In genomic region chr12:122356192-122356635, GRCh38 we compare ENCODE assay signal across 9 cellular contexts.
DNase-seq lines count a peak whose midpoint lies in the region; ATAC-seq and TF ChIP-seq lines count a peak whose summit lies in the region.
"Had no signal": no experiment of that assay in that cellular context is flagged by ENCODE, and none has a peak within 500 bp of the region (broad histone marks: within the 10 kb centered on the region; RNA-seq: fewer than 3 reads in every experiment).

No MANE protein-coding gene starts in this region.

- TF ChIP-seq CTCF in Loucy (conservative IDR thresholded peaks at IDR 0.05; ENCODE audit: low read length) (peak; percentile 86), heart right ventricle (IDR thresholded peaks at IDR 0.05) (peak; percentile 60 to 87 (median 78)), gastrocnemius medialis (IDR thresholded peaks at IDR 0.05 in 4 of 5, conservative IDR thresholded peaks at IDR 0.05 in 1 of 5) (peak; percentile 65 to 75 (median 70))

- intact Hi-C loops in heart right ventricle (cut with DNase I) (no loop called here), gastrocnemius medialis (cut with DNase I; ENCODE audit: low total_unique reads) (no loop called here)

- no peaks in the 10 kb centered on the region for H3K79me2 ChIP-seq in Loucy (ENCODE audit: insufficient read depth, low read length)

- H3K36me3 Mint-ChIP-seq in activated naive CD4-positive, alpha-beta T cell treated with anti-CD3 and anti-CD28 coated beads, Interleukin-2, amount 50 U/mL, for 72 hours: peaks cover 0 to 12% of the 10 kb centered on the region in 2 donors

- H3K9me3 ChIP-seq in Loucy (ENCODE audit: insufficient read depth, low read depth, low read length) (no peaks in the 10 kb centered on the region), heart right ventricle (no peaks in the 10 kb centered on the region), gastrocnemius medialis (no peaks in the 10 kb centered on the region)

- H3K36me3 ChIP-seq in Loucy (ENCODE audit: insufficient read depth, low read length) (peaks cover 32% of the 10 kb centered on the region; the same call in 1 of the 2 replicates), heart right ventricle (peaks cover 0 to 78% (median 41%) of the 10 kb centered on the region in 9 donors), gastrocnemius medialis (peaks cover 12 to 67% of the 10 kb centered on the region in 2 donors)

- WGBS in heart right ventricle, 2 donors: 39 to 42% methylated on average over 3 of the region's 3 CpGs

- H3K9ac ChIP-seq in Loucy (ENCODE audit: low read depth, low read length, poor library complexity, severe bottlenecking): no peak overlapping the region

- TF ChIP-seq POLR2A in gastrocnemius medialis (IDR thresholded peaks at IDR 0.05): no peak

- H3K4me2 ChIP-seq in Loucy (ENCODE audit: low read depth, low read length, poor library complexity, severe bottlenecking): no peak overlapping the region

- DNase-seq in EH (ENCODE audit: low read depth) (peak; percentile 70), SK-N-DZ (ENCODE audit: low spot score) (peak; percentile 69), heart right ventricle (peak in 1 of 2 donors; percentile 27), gastrocnemius medialis (no peak)
- peak in 1 of 2 donors; percentile 52 for DNase-seq in activated naive CD4-positive, alpha-beta T cell treated with anti-CD3 and anti-CD28 coated beads, Interleukin-2, amount 50 U/mL, for 72 hours (ENCODE audit: low spot score in 2 of 2)

- peak overlapping the region in 1 of 2 donors; percentile 10 for H3K27ac Mint-ChIP-seq in activated naive CD4-positive, alpha-beta T cell treated with anti-CD3 and anti-CD28 coated beads, Interleukin-2, amount 50 U/mL, for 72 hours
- H3K27ac Mint-ChIP-seq: activated naive CD8-positive, alpha-beta T cell had no signal

- no peaks in the 10 kb centered on the region for H3K4me1 ChIP-seq in Loucy (ENCODE audit: insufficient read depth, low read length, poor library complexity, severe bottlenecking)
- peaks cover 0 to 10% (median 4%) of the 10 kb centered on the region in 9 donors for H3K4me1 ChIP-seq in heart right ventricle
- peaks cover 7 to 9% of the 10 kb centered on the region in 2 donors for H3K4me1 ChIP-seq in gastrocnemius medialis

- ATAC-seq in activated naive CD4-positive, alpha-beta T cell treated with anti-CD3 and anti-CD28 coated beads, Interleukin-2, amount 50 U/mL, for 72 hours: peak; percentile 66 to 80
- ATAC-seq in heart right ventricle: peak; percentile 69 to 89 (median 82)
- ATAC-seq in gastrocnemius medialis: peak; percentile 57 to 73
- no peak for ATAC-seq in HG03439 (IDR thresholded peaks at IDR 0.05; ENCODE audit: unreplicated experiment)
- ATAC-seq in GM18520 (IDR thresholded peaks at IDR 0.05; ENCODE audit: unreplicated experiment): no peak

- no peak overlapping the region for H2AFZ ChIP-seq in Loucy (ENCODE audit: low read length)

- H4K20me1 ChIP-seq in Loucy (ENCODE audit: insufficient read depth, low read length, poor library complexity, severe bottlenecking): no peaks in the 10 kb centered on the region

- H3K4me3 ChIP-seq in Loucy (ENCODE audit: low read length, poor library complexity, severe bottlenecking): no peak overlapping the region
- H3K4me3 ChIP-seq in heart right ventricle: no peak overlapping the region
- H3K4me3 ChIP-seq in gastrocnemius medialis: no peak overlapping the region

- no peaks in the 10 kb centered on the region for H3K9me2 ChIP-seq in Loucy (replicated peaks; ENCODE audit: low read depth, low read length)

- H3K9me3 Mint-ChIP-seq in activated naive CD4-positive, alpha-beta T cell treated with anti-CD3 and anti-CD28 coated beads, Interleukin-2, amount 50 U/mL, for 72 hours: no peaks in the 10 kb centered on the region

- in situ Hi-C loops in gastrocnemius medialis (cut with MboI; ENCODE audit: low sequenced_read_pairs in 4 of 4): no loop called here

- no peaks in the 10 kb centered on the region for H3K27me3 ChIP-seq in Loucy (ENCODE audit: insufficient read depth, low read length, poor library complexity, severe bottlenecking)
- no peaks in the 10 kb centered on the region for H3K27me3 ChIP-seq in heart right ventricle
- no peaks in the 10 kb centered on the region for H3K27me3 ChIP-seq in gastrocnemius medialis

- H3K27ac ChIP-seq in heart right ventricle (no peak overlapping the region), gastrocnemius medialis (peak overlapping the region; percentile 67 to 79 (median 78))

- H3F3A ChIP-seq in Loucy (ENCODE audit: low read depth): no peaks in the 10 kb centered on the region

Comparison
In these comparisons a context has a peak if more than half of its experiments do, and no peak if none do; other contexts are left out.
1. DNase-seq: peak in EH (single experiment) and SK-N-DZ (single experiment); none in gastrocnemius medialis (0 of 2).
2. ATAC-seq: peak in activated naive CD4-positive, alpha-beta T cell treated with anti-CD3 and anti-CD28 coated beads, Interleukin-2, amount 50 U/mL, for 72 hours (2 of 2), heart right ventricle (8 of 8) and gastrocnemius medialis (2 of 2); none in HG03439 (single experiment) and GM18520 (single experiment).
3. H3K27ac ChIP-seq: peak in gastrocnemius medialis (4 of 4); none in heart right ventricle (0 of 10).
4. Peak in every context shown above with its lines, with median percentiles within 50 percentile points of each other: CTCF ChIP-seq.